Comparison of ENCODE assay signal across 22 cellular contexts in the genomic region with DNA sequence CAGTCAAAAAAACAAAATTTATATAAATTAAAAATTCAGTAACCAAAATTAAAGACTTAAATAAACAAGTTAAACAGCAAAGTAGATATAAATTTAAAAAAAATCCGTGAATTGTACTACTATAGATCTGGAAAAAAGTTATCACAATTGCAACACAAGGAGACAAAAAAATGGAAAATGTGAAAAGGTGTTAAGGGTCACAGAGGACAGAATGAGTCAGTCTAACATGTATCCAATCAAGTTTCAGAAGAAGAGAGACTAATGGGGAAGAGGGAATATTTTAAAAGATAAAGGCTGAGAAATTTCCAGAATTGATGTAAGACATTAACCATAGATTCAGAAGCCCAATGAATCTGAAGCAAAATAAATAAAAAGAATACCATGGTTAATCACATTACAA. TPM values are rescaled to one million over a fixed set of nuclear protein-coding genes. Genes with fewer than 3 reads are reported as not detected.
DNase-seq lines count a peak whose midpoint lies in the region; ATAC-seq, FAIRE-seq and TF ChIP-seq lines count a peak whose summit lies in the region.
"Had no signal": no experiment of that assay in that cellular context is flagged by ENCODE, and none has a peak within 500 bp of the region (broad histone marks: within the 10 kb centered on the region; RNA-seq: fewer than 3 reads in every experiment).

No MANE protein-coding gene starts in this region.

- no peak overlapping the region for H3K23ac ChIP-seq in mesenchymal stem cell (ENCODE audit: low read length in 2 of 2)

- H3K4me3 Mint-ChIP-seq in activated CD8-positive, alpha-beta T cell treated with anti-CD3 and anti-CD28 coated beads for 36 hours = no peak overlapping the region
- H3K4me3 Mint-ChIP-seq in activated CD8-positive, alpha-beta T cell treated with anti-CD3 and anti-CD28 coated beads, Interleukin-2, amount 10 ng/mL, durations not matched to agents 7 days and 5 days = no peak overlapping the region
- no peak overlapping the region for H3K4me3 Mint-ChIP-seq in T-helper 17 cell
- H3K4me3 Mint-ChIP-seq in stimulated activated memory B cell treated with anti-CD40 and anti-IgM and Interleukin-4, amounts not matched to agents 10 μg/mL and 1 μg/mL and 100 μg/mL, for 72 hours = no peak overlapping the region
- H3K4me3 Mint-ChIP-seq: CD4-positive, alpha-beta memory T cell; IgD-negative memory B cell had no signal

- H3K4ac ChIP-seq in mesenchymal stem cell (ENCODE audit: low read depth in 1 of 2, low read length in 2 of 2) = no peak overlapping the region

- H3K18ac ChIP-seq in mesenchymal stem cell (ENCODE audit: low read depth in 1 of 2, low read length in 2 of 2) = no peak overlapping the region

- H3K27ac ChIP-seq in mesenchymal stem cell (ENCODE audit: low read length, poor library complexity, severe bottlenecking) = no peak overlapping the region
- H3K27ac ChIP-seq in aorta (ENCODE audit: low read depth in 1 of 2, low read length in 2 of 2) = no peak overlapping the region
- H3K27ac ChIP-seq: HL-60 had no signal

- FAIRE-seq in frontal cortex (lab: Jason Lieb, UNC) = peak; percentile 24
- FAIRE-seq: HTR-8/SVneo had no signal

- H3K9me3 Mint-ChIP-seq in activated CD8-positive, alpha-beta T cell treated with anti-CD3 and anti-CD28 coated beads for 36 hours = no peaks in the 10 kb centered on the region
- H3K9me3 Mint-ChIP-seq in activated CD8-positive, alpha-beta T cell treated with anti-CD3 and anti-CD28 coated beads, Interleukin-2, amount 10 ng/mL, durations not matched to agents 7 days and 5 days (ENCODE audit: insufficient read depth) = no peaks in the 10 kb centered on the region
- H3K9me3 Mint-ChIP-seq in stimulated activated memory B cell treated with anti-CD40 and anti-IgM and Interleukin-4, amounts not matched to agents 10 μg/mL and 1 μg/mL and 100 μg/mL, for 72 hours = no peaks in the 10 kb centered on the region
- H3K9me3 Mint-ChIP-seq: CD4-positive, alpha-beta memory T cell; IgD-negative memory B cell had no signal

- no peak overlapping the region for H3K14ac ChIP-seq in mesenchymal stem cell (ENCODE audit: low read length in 2 of 2)

- H3K36me3 ChIP-seq in mesenchymal stem cell (ENCODE audit: control insufficient read depth in 1 of 2, insufficient read depth in 2 of 2, low read depth in 1 of 2, low read length in 2 of 2) (peaks cover 5 to 85% of the 10 kb centered on the region in 2 experiments), aorta (ENCODE audit: control insufficient read depth in 1 of 2, insufficient read depth in 2 of 2, low read length in 1 of 2) (peaks cover 0 to 2% of the 10 kb centered on the region in 2 donors)

- H3K79me1 ChIP-seq in mesenchymal stem cell (replicated peaks; ENCODE audit: low read length, poor library complexity, severe bottlenecking) = peaks cover 18% of the 10 kb centered on the region

- no peak overlapping the region for H2BK15ac ChIP-seq in mesenchymal stem cell (ENCODE audit: low read depth, poor library complexity, severe bottlenecking)

- H4K8ac ChIP-seq in mesenchymal stem cell (ENCODE audit: low read length) = no peak overlapping the region

- H2AFZ ChIP-seq in mesenchymal stem cell (ENCODE audit: low read depth, low read length) = no peak overlapping the region

- H3K27me3 Mint-ChIP-seq in activated CD8-positive, alpha-beta T cell treated with anti-CD3 and anti-CD28 coated beads for 36 hours = no peaks in the 10 kb centered on the region
- no peaks in the 10 kb centered on the region for H3K27me3 Mint-ChIP-seq in activated CD8-positive, alpha-beta T cell treated with anti-CD3 and anti-CD28 coated beads, Interleukin-2, amount 10 ng/mL, durations not matched to agents 7 days and 5 days (ENCODE audit: low read depth)
- no peaks in the 10 kb centered on the region for H3K27me3 Mint-ChIP-seq in T-helper 17 cell
- no peaks in the 10 kb centered on the region for H3K27me3 Mint-ChIP-seq in stimulated activated memory B cell treated with anti-CD40 and anti-IgM and Interleukin-4, amounts not matched to agents 10 μg/mL and 1 μg/mL and 100 μg/mL, for 72 hours
- H3K27me3 Mint-ChIP-seq: CD4-positive, alpha-beta memory T cell; IgD-negative memory B cell had no signal

- no peak for TF ChIP-seq CTCF in activated CD8-positive, alpha-beta T cell treated with anti-CD3 and anti-CD28 coated beads for 36 hours (IDR thresholded peaks at IDR 0.05)

- H3K4me3 ChIP-seq in mesenchymal stem cell (ENCODE audit: insufficient read depth in 1 of 2, low read depth in 1 of 2, low read length in 2 of 2) = no peak overlapping the region
- no peak overlapping the region for H3K4me3 ChIP-seq in aorta (ENCODE audit: low read length in 2 of 2)

- no CpG with 5 or more reads among the region's 1 CpG for WGBS in mesenchymal stem cell
- WGBS in aorta, 2 donors = 75 to 91% methylated on average over 1 of the region's 1 CpG

- H3K4me1 Mint-ChIP-seq in activated CD8-positive, alpha-beta T cell treated with anti-CD3 and anti-CD28 coated beads for 36 hours (ENCODE audit: low read depth) = peaks cover 56% of the 10 kb centered on the region
- H3K4me1 Mint-ChIP-seq in activated CD8-positive, alpha-beta T cell treated with anti-CD3 and anti-CD28 coated beads, Interleukin-2, amount 10 ng/mL, durations not matched to agents 7 days and 5 days (ENCODE audit: low read depth) = peaks cover 12% of the 10 kb centered on the region
- H3K4me1 Mint-ChIP-seq in T-helper 17 cell = peaks cover 23% of the 10 kb centered on the region
- H3K4me1 Mint-ChIP-seq in stimulated activated memory B cell treated with anti-CD40 and anti-IgM and Interleukin-4, amounts not matched to agents 10 μg/mL and 1 μg/mL and 100 μg/mL, for 72 hours = peaks cover 26% of the 10 kb centered on the region

- H2AK5ac ChIP-seq in mesenchymal stem cell (ENCODE audit: low read length, severe bottlenecking) = no peak overlapping the region

- no peak overlapping the region for H2BK120ac ChIP-seq in mesenchymal stem cell (ENCODE audit: low read depth, low read length)

- POLR2A ChIA-PET in activated CD8-positive, alpha-beta T cell treated with anti-CD3 and anti-CD28 coated beads for 36 hours (lab: Charles Lee) = no interaction called here
- POLR2A ChIA-PET in activated CD8-positive, alpha-beta T cell treated with anti-CD3 and anti-CD28 coated beads, Interleukin-2, amount 10 ng/mL, durations not matched to agents 7 days and 5 days (lab: Charles Lee) = no interaction called here

- H3K9me3 ChIP-seq in T-helper 17 cell (ENCODE audit: control insufficient read depth, low read length, poor library complexity, severe bottlenecking) (no peaks in the 10 kb centered on the region), mesenchymal stem cell (ENCODE audit: control insufficient read depth, low read length) (no peaks in the 10 kb centered on the region), aorta (ENCODE audit: control insufficient read depth, low read length) (no peaks in the 10 kb centered on the region)

- H3K27me3 ChIP-seq in mesenchymal stem cell (ENCODE audit: control insufficient read depth in 1 of 2, insufficient read depth in 1 of 2, low read length in 2 of 2) = no peaks in the 10 kb centered on the region
- H3K27me3 ChIP-seq in aorta (ENCODE audit: control insufficient read depth in 1 of 2, insufficient read depth in 2 of 2, low read length in 1 of 2) = no peaks in the 10 kb centered on the region

- H3K4me2 ChIP-seq in mesenchymal stem cell (ENCODE audit: low read length, poor library complexity, severe bottlenecking) = no peak overlapping the region

- peaks cover 44% of the 10 kb centered on the region for H3K36me3 Mint-ChIP-seq in activated CD8-positive, alpha-beta T cell treated with anti-CD3 and anti-CD28 coated beads for 36 hours (ENCODE audit: low read depth)
- H3K36me3 Mint-ChIP-seq in activated CD8-positive, alpha-beta T cell treated with anti-CD3 and anti-CD28 coated beads, Interleukin-2, amount 10 ng/mL, durations not matched to agents 7 days and 5 days (ENCODE audit: low read depth) = peaks cover 53% of the 10 kb centered on the region
- H3K36me3 Mint-ChIP-seq in T-helper 17 cell (ENCODE audit: low read depth) = peaks cover 13% of the 10 kb centered on the region
- peaks cover 66% of the 10 kb centered on the region for H3K36me3 Mint-ChIP-seq in stimulated activated memory B cell treated with anti-CD40 and anti-IgM and Interleukin-4, amounts not matched to agents 10 μg/mL and 1 μg/mL and 100 μg/mL, for 72 hours

- H3K27ac Mint-ChIP-seq in activated CD8-positive, alpha-beta T cell treated with anti-CD3 and anti-CD28 coated beads for 36 hours = peak overlapping the region; percentile 39
- H3K27ac Mint-ChIP-seq in activated CD8-positive, alpha-beta T cell treated with anti-CD3 and anti-CD28 coated beads, Interleukin-2, amount 10 ng/mL, durations not matched to agents 7 days and 5 days = no peak overlapping the region
- peak overlapping the region; percentile 83 for H3K27ac Mint-ChIP-seq in T-helper 17 cell
- H3K27ac Mint-ChIP-seq in stimulated activated memory B cell treated with anti-CD40 and anti-IgM and Interleukin-4, amounts not matched to agents 10 μg/mL and 1 μg/mL and 100 μg/mL, for 72 hours = peak overlapping the region; percentile 11
- H3K27ac Mint-ChIP-seq: IgD-negative memory B cell had no signal

- H2BK12ac ChIP-seq in mesenchymal stem cell (ENCODE audit: low read length in 2 of 2) = no peak overlapping the region

- DNase-seq in activated CD8-positive, alpha-beta T cell treated with anti-CD3 and anti-CD28 coated beads for 36 hours = no peak
- DNase-seq in activated CD8-positive, alpha-beta T cell treated with anti-CD3 and anti-CD28 coated beads, Interleukin-2, amount 10 ng/mL, durations not matched to agents 7 days and 5 days = no peak
- DNase-seq in T-helper 17 cell (no peak), frontal cortex (ENCODE audit: low spot score in 2 of 2) (no peak), hepatic stellate cell (ENCODE audit: low spot score) (no peak), mesenchymal stem cell (no peak), aorta (no peak)
- DNase-seq: Calu3; CD4-positive, alpha-beta memory T cell; DMS53; HCEC 1CT; Kasumi-1; MM.1S; NCI-H1092 treated with DMSO at 0.1 percent for 48 hours; NCI-H2081 treated with DMSO at 0.1 percent for 48 hours; NCI-H510A; NCI-H774; PC-3 had no signal

- H3K4me1 ChIP-seq in mesenchymal stem cell (ENCODE audit: control insufficient read depth, insufficient read depth, low read depth, low read length) (no peaks in the 10 kb centered on the region), aorta (ENCODE audit: control insufficient read depth in 1 of 2, insufficient read depth in 2 of 2, low read length in 2 of 2) (no peaks in the 10 kb centered on the region)

- H3K9ac ChIP-seq in mesenchymal stem cell (ENCODE audit: low read length) = no peak overlapping the region

- ATAC-seq in activated CD8-positive, alpha-beta T cell treated with anti-CD3 and anti-CD28 coated beads for 36 hours = no peak
- ATAC-seq in activated CD8-positive, alpha-beta T cell treated with anti-CD3 and anti-CD28 coated beads, Interleukin-2, amount 10 ng/mL, durations not matched to agents 7 days and 5 days = no peak
- no peak for ATAC-seq in T-helper 17 cell
- no peak for ATAC-seq in stimulated activated memory B cell treated with anti-CD40 and anti-IgM and Interleukin-4, amounts not matched to agents 10 μg/mL and 1 μg/mL and 100 μg/mL, for 72 hours
- ATAC-seq in aorta (ENCODE audit: low FRiP score) = no peak
- ATAC-seq: PC-3 had no signal

- intact Hi-C loops in activated CD8-positive, alpha-beta T cell treated with anti-CD3 and anti-CD28 coated beads for 36 hours (cut with micrococcal nuclease) = no loop called here
- intact Hi-C loops in aorta (cut with DNase I) = no loop called here

- H4K91ac ChIP-seq in mesenchymal stem cell (ENCODE audit: low read length) = no peak overlapping the region

- no peak overlapping the region for H2BK5ac ChIP-seq in mesenchymal stem cell (ENCODE audit: low read depth, low read length, poor library complexity, severe bottlenecking)

- CTCF ChIA-PET in activated CD8-positive, alpha-beta T cell treated with anti-CD3 and anti-CD28 coated beads for 36 hours (lab: Charles Lee) = no interaction called here
- CTCF ChIA-PET in activated CD8-positive, alpha-beta T cell treated with anti-CD3 and anti-CD28 coated beads, Interleukin-2, amount 10 ng/mL, durations not matched to agents 7 days and 5 days (lab: Charles Lee) = no interaction called here

RNA-seq across cellular contexts. Expression of a gene that starts 46.0 kb away (rescaled TPM):
- total RNA-seq in activated CD8-positive, alpha-beta T cell treated with anti-CD3 and anti-CD28 coated beads for 36 hours = 10 to 100 TPM; 39.4 to 47.0 TPM
- total RNA-seq in activated CD8-positive, alpha-beta T cell treated with anti-CD3 and anti-CD28 coated beads, Interleukin-2, amount 10 ng/mL, durations not matched to agents 7 days and 5 days = 10 to 100 TPM; 36.7 to 44.1 TPM
- total RNA-seq in T-helper 17 cell = 10 to 100 TPM; 69.5 to 82.9 TPM
- total RNA-seq in frontal cortex = 67.3 TPM
- polyA plus RNA-seq in mesenchymal stem cell (2013, experiment 1 of 2) = 14.4 TPM
- polyA plus RNA-seq in mesenchymal stem cell (2013, experiment 2 of 2) = 13.3 TPM
- 10 to 100 TPM; 45.8 to 54.4 TPM for total RNA-seq in aorta
- polyA plus RNA-seq in aorta = 10 to 100 TPM in 1 of 2 donors, 1 to 10 TPM in 1; 4.4 to 13.9 TPM
